ENCODE assay signal across 9 cellular contexts in genomic region chr4:86482851-86483490, GRCh38.
DNase-seq lines count a peak whose midpoint lies in the region; ATAC-seq and TF ChIP-seq lines count a peak whose summit lies in the region.
"Had no signal": no experiment of that assay in that cellular context is flagged by ENCODE, and none has a peak within 500 bp of the region (broad histone marks: within the 10 kb centered on the region; RNA-seq: fewer than 3 reads in every experiment).

No MANE protein-coding gene starts in this region.

- no peaks in the 10 kb centered on the region for H3K9me3 Mint-ChIP-seq in activated CD8-positive, alpha-beta T cell treated with anti-CD3 and anti-CD28 coated beads for 36 hours
- no peaks in the 10 kb centered on the region for H3K9me3 Mint-ChIP-seq in activated CD8-positive, alpha-beta T cell treated with anti-CD3 and anti-CD28 coated beads, Interleukin-2, amount 10 ng/mL, durations not matched to agents 7 days and 5 days (ENCODE audit: insufficient read depth)
- H3K9me3 Mint-ChIP-seq in activated naive CD4-positive, alpha-beta T cell treated with anti-CD3 and anti-CD28 coated beads, Interleukin-2, amount 10 ng/mL, durations not matched to agents 7 days and 5 days, result no peaks in the 10 kb centered on the region

- DNase-seq in activated CD8-positive, alpha-beta T cell treated with anti-CD3 and anti-CD28 coated beads for 36 hours, result peak; percentile 3
- no peak for DNase-seq in activated CD8-positive, alpha-beta T cell treated with anti-CD3 and anti-CD28 coated beads, Interleukin-2, amount 10 ng/mL, durations not matched to agents 7 days and 5 days
- DNase-seq in fibroblast of pulmonary artery (ENCODE audit: low read depth) (no peak), superior temporal gyrus (ENCODE audit: extremely low spot score) (peak; percentile 46), adrenal gland (no peak)
- DNase-seq in activated naive CD4-positive, alpha-beta T cell treated with anti-CD3 and anti-CD28 coated beads, Interleukin-2, amount 10 ng/mL, durations not matched to agents 7 days and 5 days, result no peak

- H3K27me3 ChIP-seq in adrenal gland, result no peaks in the 10 kb centered on the region
- H3K27me3 ChIP-seq: BLaER1 treated with 17β-estradiol and CSF1 and Interleukin-3, amounts not matched to agents 10 nM and 100 nM had no signal

- no peak overlapping the region for H3K4me3 ChIP-seq in fibroblast of pulmonary artery (replicated peaks; ENCODE audit: low read depth, low read length)
- no peak overlapping the region for H3K4me3 ChIP-seq in adrenal gland
- H3K4me3 ChIP-seq: BLaER1 treated with 17β-estradiol and CSF1 and Interleukin-3, amounts not matched to agents 10 nM and 100 nM had no signal

- H3K27ac Mint-ChIP-seq in activated CD8-positive, alpha-beta T cell treated with anti-CD3 and anti-CD28 coated beads for 36 hours, result no peak overlapping the region
- no peak overlapping the region for H3K27ac Mint-ChIP-seq in activated CD8-positive, alpha-beta T cell treated with anti-CD3 and anti-CD28 coated beads, Interleukin-2, amount 10 ng/mL, durations not matched to agents 7 days and 5 days
- H3K27ac Mint-ChIP-seq in activated naive CD4-positive, alpha-beta T cell treated with anti-CD3 and anti-CD28 coated beads, Interleukin-2, amount 10 ng/mL, durations not matched to agents 7 days and 5 days, result no peak overlapping the region

- POLR2A ChIA-PET in activated CD8-positive, alpha-beta T cell treated with anti-CD3 and anti-CD28 coated beads for 36 hours (lab: Charles Lee), result no interaction called here
- POLR2A ChIA-PET in activated CD8-positive, alpha-beta T cell treated with anti-CD3 and anti-CD28 coated beads, Interleukin-2, amount 10 ng/mL, durations not matched to agents 7 days and 5 days (lab: Charles Lee), result no interaction called here

- CTCF ChIA-PET in activated CD8-positive, alpha-beta T cell treated with anti-CD3 and anti-CD28 coated beads for 36 hours (lab: Charles Lee), result interaction anchor here (1.4 to 2.0 kb wide), 4 partner anchors 12 to 16 kb away, joined by 4 to 12 read pairs (median 4); no protein-coding TSS in a partner anchor
- CTCF ChIA-PET in activated CD8-positive, alpha-beta T cell treated with anti-CD3 and anti-CD28 coated beads, Interleukin-2, amount 10 ng/mL, durations not matched to agents 7 days and 5 days (lab: Charles Lee), result interaction anchor here (1.8 to 2.1 kb wide), 2 partner anchors 13 to 16 kb away, joined by 6 to 12 read pairs; no protein-coding TSS in a partner anchor
- CTCF ChIA-PET in activated naive CD4-positive, alpha-beta T cell treated with anti-CD3 and anti-CD28 coated beads, Interleukin-2, amount 10 ng/mL, durations not matched to agents 7 days and 5 days (lab: Charles Lee), result interaction anchor here (0.7 kb wide), 1 partner anchor 13 kb away, joined by 3 read pairs; no protein-coding TSS in a partner anchor

- 35 to 44% (median 39%) methylated on average over 5 of the region's 5 CpGs for WGBS in adrenal gland, 4 donors

- TF ChIP-seq POLR2A in adrenal gland (IDR thresholded peaks at IDR 0.05), result no peak

- no peaks in the 10 kb centered on the region for H3K36me3 ChIP-seq in adrenal gland (replicated peaks in 1 of 2)
- H3K36me3 ChIP-seq: BLaER1 treated with 17β-estradiol and CSF1 and Interleukin-3, amounts not matched to agents 10 nM and 100 nM had no signal

- H3K4me1 Mint-ChIP-seq in activated CD8-positive, alpha-beta T cell treated with anti-CD3 and anti-CD28 coated beads for 36 hours (ENCODE audit: low read depth), result no peaks in the 10 kb centered on the region
- peaks cover 3% of the 10 kb centered on the region for H3K4me1 Mint-ChIP-seq in activated CD8-positive, alpha-beta T cell treated with anti-CD3 and anti-CD28 coated beads, Interleukin-2, amount 10 ng/mL, durations not matched to agents 7 days and 5 days (ENCODE audit: low read depth)
- no peaks in the 10 kb centered on the region for H3K4me1 Mint-ChIP-seq in activated naive CD4-positive, alpha-beta T cell treated with anti-CD3 and anti-CD28 coated beads, Interleukin-2, amount 10 ng/mL, durations not matched to agents 7 days and 5 days

- no peaks in the 10 kb centered on the region for H3K27me3 Mint-ChIP-seq in activated CD8-positive, alpha-beta T cell treated with anti-CD3 and anti-CD28 coated beads for 36 hours
- H3K27me3 Mint-ChIP-seq in activated CD8-positive, alpha-beta T cell treated with anti-CD3 and anti-CD28 coated beads, Interleukin-2, amount 10 ng/mL, durations not matched to agents 7 days and 5 days (ENCODE audit: low read depth), result peaks cover 5% of the 10 kb centered on the region
- peaks cover 4% of the 10 kb centered on the region for H3K27me3 Mint-ChIP-seq in activated naive CD4-positive, alpha-beta T cell treated with anti-CD3 and anti-CD28 coated beads, Interleukin-2, amount 10 ng/mL, durations not matched to agents 7 days and 5 days

- TF ChIP-seq CTCF in activated CD8-positive, alpha-beta T cell treated with anti-CD3 and anti-CD28 coated beads for 36 hours (IDR thresholded peaks at IDR 0.05), result no peak
- TF ChIP-seq CTCF in fibroblast of pulmonary artery (IDR thresholded peaks at IDR 0.05; ENCODE audit: low read length, missing control alignments) (peak; percentile 42), adrenal gland (IDR thresholded peaks at IDR 0.05) (peak in 2 of 6 experiments; percentile 9 to 17)

- no peak overlapping the region for H3K27ac ChIP-seq in adrenal gland

- no peak for ATAC-seq in activated CD8-positive, alpha-beta T cell treated with anti-CD3 and anti-CD28 coated beads for 36 hours
- ATAC-seq in activated CD8-positive, alpha-beta T cell treated with anti-CD3 and anti-CD28 coated beads, Interleukin-2, amount 10 ng/mL, durations not matched to agents 7 days and 5 days, result no peak
- ATAC-seq in HG03039 (IDR thresholded peaks at IDR 0.05; ENCODE audit: unreplicated experiment), result no peak

- no peak overlapping the region for H3K4me3 Mint-ChIP-seq in activated CD8-positive, alpha-beta T cell treated with anti-CD3 and anti-CD28 coated beads for 36 hours
- no peak overlapping the region for H3K4me3 Mint-ChIP-seq in activated CD8-positive, alpha-beta T cell treated with anti-CD3 and anti-CD28 coated beads, Interleukin-2, amount 10 ng/mL, durations not matched to agents 7 days and 5 days
- no peak overlapping the region for H3K4me3 Mint-ChIP-seq in activated naive CD4-positive, alpha-beta T cell treated with anti-CD3 and anti-CD28 coated beads, Interleukin-2, amount 10 ng/mL, durations not matched to agents 7 days and 5 days

- peaks cover 0 to 7% of the 10 kb centered on the region in 2 donors for H3K4me1 ChIP-seq in adrenal gland (replicated peaks in 1 of 2)

- intact Hi-C loops in activated CD8-positive, alpha-beta T cell treated with anti-CD3 and anti-CD28 coated beads for 36 hours (cut with micrococcal nuclease), result no loop called here
- intact Hi-C loops in adrenal gland (cut with DNase I), result no loop called here

- no peaks in the 10 kb centered on the region for H3K9me3 ChIP-seq in adrenal gland (replicated peaks in 1 of 3)
- H3K9me3 ChIP-seq: BLaER1 treated with 17β-estradiol and CSF1 and Interleukin-3, amounts not matched to agents 10 nM and 100 nM had no signal

- H3K36me3 Mint-ChIP-seq in activated CD8-positive, alpha-beta T cell treated with anti-CD3 and anti-CD28 coated beads for 36 hours (ENCODE audit: low read depth), result no peaks in the 10 kb centered on the region
- no peaks in the 10 kb centered on the region for H3K36me3 Mint-ChIP-seq in activated CD8-positive, alpha-beta T cell treated with anti-CD3 and anti-CD28 coated beads, Interleukin-2, amount 10 ng/mL, durations not matched to agents 7 days and 5 days (ENCODE audit: low read depth)
- no peaks in the 10 kb centered on the region for H3K36me3 Mint-ChIP-seq in activated naive CD4-positive, alpha-beta T cell treated with anti-CD3 and anti-CD28 coated beads, Interleukin-2, amount 10 ng/mL, durations not matched to agents 7 days and 5 days

TF ChIP-seq in PFSK-1, 5 proteins besides CTCF, POLR2A, EP300 and RAD21:
- TF ChIP-seq TAF1 (IDR thresholded peaks at IDR 0.05; ENCODE audit: borderline replicate concordance, insufficient read depth, low read length) (no peak), POLR2AphosphoS5 (IDR thresholded peaks at IDR 0.05; ENCODE audit: low read depth, low read length) (no peak), SIN3A (IDR thresholded peaks at IDR 0.05; ENCODE audit: borderline replicate concordance, insufficient read depth, low read length) (0 out of 2 replicates have a peak, but pooled peaks have one; percentile 43)

Comparison
In these comparisons a context has a peak if more than half of its experiments do, and no peak if none do; other contexts are left out.
1. DNase-seq: peak in activated CD8-positive, alpha-beta T cell treated with anti-CD3 and anti-CD28 coated beads for 36 hours (single experiment) and superior temporal gyrus (single experiment); none in activated CD8-positive, alpha-beta T cell treated with anti-CD3 and anti-CD28 coated beads, Interleukin-2, amount 10 ng/mL, durations not matched to agents 7 days and 5 days (single experiment), fibroblast of pulmonary artery (single experiment), adrenal gland (0 of 7) and activated naive CD4-positive, alpha-beta T cell treated with anti-CD3 and anti-CD28 coated beads, Interleukin-2, amount 10 ng/mL, durations not matched to agents 7 days and 5 days (single experiment).